In the genomic region with DNA sequence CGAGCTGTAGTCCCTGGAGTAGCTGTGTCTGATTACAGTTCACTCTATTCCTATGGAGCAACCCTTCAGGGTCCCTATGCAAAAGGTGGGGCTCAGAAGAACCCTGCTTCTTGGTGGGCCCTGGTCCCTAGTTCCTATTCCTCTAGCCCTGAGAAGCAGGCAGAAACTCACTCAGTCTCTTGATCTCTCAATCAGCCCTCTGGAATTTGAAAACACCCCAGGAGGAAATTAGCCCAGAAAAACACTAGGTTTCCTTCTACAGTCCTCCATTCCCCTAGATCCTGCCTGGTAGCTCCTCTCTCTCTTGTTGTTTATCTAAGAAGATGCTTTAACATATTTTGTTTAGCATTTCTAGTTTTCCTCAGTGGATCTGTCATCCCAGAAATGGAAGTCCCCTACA, we compare ENCODE assay signal across 20 cellular contexts. TPM values are rescaled to one million over a fixed set of nuclear protein-coding genes. Genes with fewer than 3 reads are reported as not detected.
DNase-seq lines count a peak whose midpoint lies in the region; ATAC-seq and TF ChIP-seq lines count a peak whose summit lies in the region.
"Had no signal": no experiment of that assay in that cellular context is flagged by ENCODE, and none has a peak within 500 bp of the region (broad histone marks: within the 10 kb centered on the region; RNA-seq: fewer than 3 reads in every experiment).

No MANE protein-coding gene starts in this region.

- H3K4me3 ChIP-seq in iPS-20b (ENCODE audit: low read length): peak overlapping the region; percentile 2; the same call in 1 of the 2 replicates
- H3K4me3 ChIP-seq in gastroesophageal sphincter: no peak overlapping the region
- H3K4me3 ChIP-seq: A549, Peyer's patch, SK-N-MC had no signal

- H3K4me3 Mint-ChIP-seq in stimulated activated naive CD8-positive, alpha-beta T cell treated with anti-CD3 and anti-CD28 coated beads, Interleukin-15, Interleukin-2, amounts not matched to agents 100 ng/mL and 50 ng/mL, for 24 hours: no peak overlapping the region
- peak overlapping the region; percentile 26; the same call in 1 of the 2 replicates for H3K4me3 Mint-ChIP-seq in WTC11
- no peak overlapping the region for H3K4me3 Mint-ChIP-seq in type B pancreatic cell
- H3K4me3 Mint-ChIP-seq in activated T-helper 17 cell treated with anti-CD3 and anti-CD28 coated beads, Interleukin-2, amount 50 U/mL, for 72 hours: no peak overlapping the region
- H3K4me3 Mint-ChIP-seq: CD4-positive, alpha-beta T cell had no signal

- POLR2A ChIA-PET in WTC11 (lab: Charles Lee): no interaction called here

- H3K27ac ChIP-seq in iPS-20b (ENCODE audit: low read length) (no peak overlapping the region), gastroesophageal sphincter (no peak overlapping the region)
- H3K27ac ChIP-seq: A549, Peyer's patch, SK-N-MC had no signal

- H3K27me3 ChIP-seq in iPS-20b (ENCODE audit: insufficient read depth, low read length) (no peaks in the 10 kb centered on the region), gastroesophageal sphincter (no peaks in the 10 kb centered on the region)
- H3K27me3 ChIP-seq: Peyer's patch had no signal

- H3K36me3 ChIP-seq in iPS-20b (ENCODE audit: insufficient read depth, low read depth, low read length) (no peaks in the 10 kb centered on the region), gastroesophageal sphincter (no peaks in the 10 kb centered on the region)
- H3K36me3 ChIP-seq: Peyer's patch had no signal

- no peak for ATAC-seq in stimulated activated naive CD8-positive, alpha-beta T cell treated with anti-CD3 and anti-CD28 coated beads, Interleukin-15, Interleukin-2, amounts not matched to agents 100 U/mL and 50 U/mL, for 24 hours
- ATAC-seq in WTC11: peak; percentile 28; the same call in 1 of the 2 replicates
- ATAC-seq in activated T-helper 17 cell treated with anti-CD3 and anti-CD28 coated beads, Interleukin-2, amount 50 U/mL, for 72 hours (replicated peaks): no peak
- ATAC-seq in gastroesophageal sphincter: no peak
- ATAC-seq: A549, Right ventricle myocardium inferior had no signal

- TF ChIP-seq POLR2A in gastroesophageal sphincter (IDR thresholded peaks at IDR 0.05): no peak

- WGBS in gastroesophageal sphincter (ENCODE audit: low coverage in 1 of 2), 2 donors: 78 to 80% methylated on average over 1 of the region's 1 CpG

- peak overlapping the region; percentile 54 for H3K27ac Mint-ChIP-seq in stimulated activated naive CD8-positive, alpha-beta T cell treated with anti-CD3 and anti-CD28 coated beads, Interleukin-15, Interleukin-2, amounts not matched to agents 100 ng/mL and 50 ng/mL, for 24 hours
- H3K27ac Mint-ChIP-seq in WTC11 (0 out of 2 replicates have a peak overlapping the region, but pooled peaks have one; percentile 9), type B pancreatic cell (no peak overlapping the region)
- no peak overlapping the region for H3K27ac Mint-ChIP-seq in activated T-helper 17 cell treated with anti-CD3 and anti-CD28 coated beads, Interleukin-2, amount 50 U/mL, for 72 hours
- H3K27ac Mint-ChIP-seq: CD4-positive, alpha-beta T cell had no signal

- H3K4me1 ChIP-seq in iPS-20b (ENCODE audit: insufficient read depth, low read length) (peaks cover 4% of the 10 kb centered on the region; the same call in 1 of the 2 replicates), gastroesophageal sphincter (peaks cover 0 to 55% (median 0%) of the 10 kb centered on the region in 3 donors)
- H3K4me1 ChIP-seq: Peyer's patch had no signal

- peaks cover 6% of the 10 kb centered on the region for H3K9me3 Mint-ChIP-seq in stimulated activated naive CD8-positive, alpha-beta T cell treated with anti-CD3 and anti-CD28 coated beads, Interleukin-15, Interleukin-2, amounts not matched to agents 100 ng/mL and 50 ng/mL, for 24 hours
- H3K9me3 Mint-ChIP-seq in WTC11 (peaks cover 18% of the 10 kb centered on the region), type B pancreatic cell (peaks cover 4% of the 10 kb centered on the region)
- no peaks in the 10 kb centered on the region for H3K9me3 Mint-ChIP-seq in activated T-helper 17 cell treated with anti-CD3 and anti-CD28 coated beads, Interleukin-2, amount 50 U/mL, for 72 hours

- DNase-seq in stimulated activated naive CD8-positive, alpha-beta T cell treated with anti-CD3 and anti-CD28 coated beads, Interleukin-15, Interleukin-2, amounts not matched to agents 100 U/mL and 50 U/mL, for 24 hours: no peak
- DNase-seq in WTC11 (ENCODE audit: low spot score) (no peak), type B pancreatic cell (ENCODE audit: extremely low spot score, unreplicated experiment) (peak; percentile 15), SW480 (ENCODE audit: low spot score) (no peak)
- DNase-seq: CD4-positive, alpha-beta T cell; DMS53; KBM-7; NCI-H1105 treated with DMSO at 0.1 percent for 48 hours; NCI-H1694; NCI-H2081 treated with DMSO at 0.1 percent for 48 hours; NCI-H748 treated with DMSO at 0.1 percent for 48 hours; NK-92 treated with Interleukin-12 subunit alpha and Interleukin-12 subunit beta, amount 100 ng/mL, for 24 hours; Peyer's patch had no signal

- H3K9ac ChIP-seq in iPS-20b (ENCODE audit: low read depth, low read length): peak overlapping the region; percentile 48; the same call in 1 of the 2 replicates

- H3K4me1 Mint-ChIP-seq in stimulated activated naive CD8-positive, alpha-beta T cell treated with anti-CD3 and anti-CD28 coated beads, Interleukin-15, Interleukin-2, amounts not matched to agents 100 ng/mL and 50 ng/mL, for 24 hours (ENCODE audit: low read depth): no peaks in the 10 kb centered on the region
- peaks cover 10% of the 10 kb centered on the region for H3K4me1 Mint-ChIP-seq in WTC11
- H3K4me1 Mint-ChIP-seq in type B pancreatic cell (ENCODE audit: unreplicated experiment): peaks cover 17% of the 10 kb centered on the region
- no peaks in the 10 kb centered on the region for H3K4me1 Mint-ChIP-seq in activated T-helper 17 cell treated with anti-CD3 and anti-CD28 coated beads, Interleukin-2, amount 50 U/mL, for 72 hours

- no peaks in the 10 kb centered on the region for H3K36me3 Mint-ChIP-seq in stimulated activated naive CD8-positive, alpha-beta T cell treated with anti-CD3 and anti-CD28 coated beads, Interleukin-15, Interleukin-2, amounts not matched to agents 100 ng/mL and 50 ng/mL, for 24 hours (ENCODE audit: low read depth)
- H3K36me3 Mint-ChIP-seq in WTC11 (peaks cover 3% of the 10 kb centered on the region), type B pancreatic cell (no peaks in the 10 kb centered on the region)
- H3K36me3 Mint-ChIP-seq in activated T-helper 17 cell treated with anti-CD3 and anti-CD28 coated beads, Interleukin-2, amount 50 U/mL, for 72 hours (ENCODE audit: low read depth): no peaks in the 10 kb centered on the region

- TF ChIP-seq EP300 in gastroesophageal sphincter (IDR thresholded peaks at IDR 0.05): no peak

- no peak for TF ChIP-seq CTCF in WTC11 (IDR thresholded peaks at IDR 0.05)
- TF ChIP-seq CTCF in type B pancreatic cell (conservative IDR thresholded peaks at IDR 0.05): no peak
- TF ChIP-seq CTCF in gastroesophageal sphincter (IDR thresholded peaks at IDR 0.05): no peak

- H3K27me3 Mint-ChIP-seq in stimulated activated naive CD8-positive, alpha-beta T cell treated with anti-CD3 and anti-CD28 coated beads, Interleukin-15, Interleukin-2, amounts not matched to agents 100 ng/mL and 50 ng/mL, for 24 hours: peaks cover 3% of the 10 kb centered on the region
- H3K27me3 Mint-ChIP-seq in WTC11 (ENCODE audit: low read depth) (no peaks in the 10 kb centered on the region), type B pancreatic cell (no peaks in the 10 kb centered on the region)
- no peaks in the 10 kb centered on the region for H3K27me3 Mint-ChIP-seq in activated T-helper 17 cell treated with anti-CD3 and anti-CD28 coated beads, Interleukin-2, amount 50 U/mL, for 72 hours
- H3K27me3 Mint-ChIP-seq: CD4-positive, alpha-beta T cell had no signal

- CTCF ChIA-PET in WTC11 (lab: Charles Lee): interaction anchor here (0.6 to 1.6 kb wide), 4 partner anchors 25 to 187 kb away, joined by 3 to 7 read pairs (median 4); no protein-coding TSS in a partner anchor

- peaks cover 4% of the 10 kb centered on the region; the same call in 1 of the 2 replicates for H3K9me3 ChIP-seq in iPS-20b (ENCODE audit: insufficient read depth, low read depth, low read length)
- no peaks in the 10 kb centered on the region for H3K9me3 ChIP-seq in gastroesophageal sphincter
- H3K9me3 ChIP-seq: A549, Peyer's patch had no signal

TF ChIP-seq in WTC11, 78 proteins besides CTCF, POLR2A, EP300 and RAD21 (continues in another document):
- TF ChIP-seq GRHL2 (CRISPR knock-in tag; IDR thresholded peaks at IDR 0.05; ENCODE audit: insufficient replicate concordance, severe bottlenecking) (no peak), ZNF416 (CRISPR knock-in tag; IDR thresholded peaks at IDR 0.05) (no peak), FOXP1 (CRISPR knock-in tag; IDR thresholded peaks at IDR 0.05; ENCODE audit: borderline replicate concordance) (no peak), ZNF423 (CRISPR knock-in tag; IDR thresholded peaks at IDR 0.05) (no peak), ZBTB21 (CRISPR knock-in tag; IDR thresholded peaks at IDR 0.05; ENCODE audit: borderline replicate concordance) (no peak), OVOL2 (CRISPR knock-in tag; IDR thresholded peaks at IDR 0.05; ENCODE audit: borderline replicate concordance) (no peak), ETV6 (CRISPR knock-in tag; IDR thresholded peaks at IDR 0.05) (no peak)
- TF ChIP-seq, protein P1, sequence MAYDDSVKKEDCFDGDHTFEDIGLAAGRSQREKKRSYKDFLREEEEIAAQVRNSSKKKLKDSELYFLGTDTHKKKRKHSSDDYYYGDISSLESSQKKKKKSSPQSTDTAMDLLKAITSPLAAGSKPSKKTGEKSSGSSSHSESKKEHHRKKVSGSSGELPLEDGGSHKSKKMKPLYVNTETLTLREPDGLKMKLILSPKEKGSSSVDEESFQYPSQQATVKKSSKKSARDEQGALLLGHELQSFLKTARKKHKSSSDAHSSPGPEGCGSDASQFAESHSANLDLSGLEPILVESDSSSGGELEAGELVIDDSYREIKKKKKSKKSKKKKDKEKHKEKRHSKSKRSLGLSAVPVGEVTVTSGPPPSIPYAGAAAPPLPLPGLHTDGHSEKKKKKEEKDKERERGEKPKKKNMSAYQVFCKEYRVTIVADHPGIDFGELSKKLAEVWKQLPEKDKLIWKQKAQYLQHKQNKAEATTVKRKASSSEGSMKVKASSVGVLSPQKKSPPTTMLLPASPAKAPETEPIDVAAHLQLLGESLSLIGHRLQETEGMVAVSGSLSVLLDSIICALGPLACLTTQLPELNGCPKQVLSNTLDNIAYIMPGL (CRISPR knock-in tag; IDR thresholded peaks at IDR 0.05): no peak

RNA-seq across cellular contexts. Expression of a gene that starts 7.6 kb away (rescaled TPM):
- total RNA-seq in WTC11 (2021) (15.0 to 17.2 TPM (median 16.6 TPM) in 3 replicates), type B pancreatic cell (ENCODE audit: low replicate concordance) (9.6 and 29.9 TPM in 2 replicates), gastroesophageal sphincter (100 to 1,000 TPM in 1 of 4 donors, 10 to 100 TPM in 3; 43.9 to 122 (median 72.7) TPM)
- 10 to 100 TPM; 23.0 to 85.8 TPM for total RNA-seq in activated T-helper 17 cell treated with anti-CD3 and anti-CD28 coated beads, Interleukin-2, amount 50 U/mL, for 72 hours

Comparison
In these comparisons a context has a peak if more than half of its experiments do, and no peak if none do; other contexts are left out.
1. H3K27ac Mint-ChIP-seq: peak in stimulated activated naive CD8-positive, alpha-beta T cell treated with anti-CD3 and anti-CD28 coated beads, Interleukin-15, Interleukin-2, amounts not matched to agents 100 ng/mL and 50 ng/mL, for 24 hours (single experiment) and WTC11 (single experiment); none in type B pancreatic cell (single experiment) and activated T-helper 17 cell treated with anti-CD3 and anti-CD28 coated beads, Interleukin-2, amount 50 U/mL, for 72 hours (single experiment).